ENCODE assay signal across 8 cellular contexts in the genomic region with DNA sequence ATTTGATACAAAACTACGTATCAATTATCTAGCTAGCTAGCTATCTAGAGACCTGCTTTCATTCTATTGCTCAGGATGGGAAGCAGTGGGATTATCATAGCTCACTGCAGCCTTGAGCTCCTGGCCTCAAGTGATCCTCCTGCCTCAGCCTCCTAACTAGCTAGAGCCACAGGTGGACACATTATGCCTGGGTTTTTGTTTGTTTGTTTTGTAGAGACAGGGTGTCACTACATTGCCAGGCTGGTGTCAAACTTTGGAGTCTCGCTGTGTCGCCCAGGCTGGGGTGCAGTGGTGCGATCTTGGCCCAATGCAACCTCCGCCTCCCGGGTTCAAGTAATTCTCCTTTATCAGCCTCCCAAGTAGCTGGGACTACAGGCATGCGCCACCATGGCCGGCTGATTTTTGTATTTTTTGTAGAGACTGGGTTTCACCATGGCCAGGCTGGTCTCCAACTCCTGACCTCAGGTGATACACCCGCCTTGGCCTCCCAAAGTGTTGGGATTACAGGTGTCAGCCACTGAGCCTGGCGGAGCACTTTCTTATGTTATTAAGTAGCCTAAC.
DNase-seq lines count a peak whose midpoint lies in the region; ATAC-seq and TF ChIP-seq lines count a peak whose summit lies in the region.
"Not testable (repeated sequence)": the region's sequence is repeated elsewhere in the genome, so short reads cannot be mapped to it uniquely, and the experiment has no call there.

No MANE protein-coding gene starts in this region.

- ATAC-seq in CD4-positive, alpha-beta T cell (ENCODE audit: poor library complexity); activated CD4-positive, alpha-beta T cell treated with anti-CD3 and anti-CD28 coated beads for 36 hours; activated T-cell treated with anti-CD3 and anti-CD28 coated beads, Interleukin-2, amount 50 U/mL, for 4 hours; right lobe of liver: not testable (repeated sequence)

- not testable (repeated sequence) for TF ChIP-seq EP300 in transverse colon (IDR thresholded peaks at IDR 0.05; ENCODE audit: low read depth)

- not testable (repeated sequence) for H3K36me3 ChIP-seq in Karpas-422 (ENCODE audit: insufficient read depth, low read length); right lobe of liver; transverse colon

- H3K79me2 ChIP-seq in Karpas-422 (ENCODE audit: low read length), result peaks cover 23% of the 10 kb centered on the region

- TF ChIP-seq POLR2A in right lobe of liver (IDR thresholded peaks at IDR 0.05); transverse colon (IDR thresholded peaks at IDR 0.05): not testable (repeated sequence)

- not testable (repeated sequence) for H3K4me1 Mint-ChIP-seq in CD4-positive, alpha-beta T cell (ENCODE audit: low read depth); activated CD4-positive, alpha-beta T cell treated with anti-CD3 and anti-CD28 coated beads for 36 hours; activated T-cell treated with anti-CD3 and anti-CD28 coated beads, Interleukin-2, amount 50 U/mL, for 4 hours (ENCODE audit: low read depth); chondrocyte (ENCODE audit: low read depth); osteocyte (ENCODE audit: unreplicated experiment)

- DNase-seq in CD4-positive, alpha-beta T cell, result peak in 1 of 10 experiments; percentile 0
- not testable (repeated sequence) for DNase-seq in Karpas-422; activated CD4-positive, alpha-beta T cell treated with anti-CD3 and anti-CD28 coated beads for 36 hours; activated T-cell treated with anti-CD3 and anti-CD28 coated beads, Interleukin-2, amount 50 U/mL, for 4 hours; chondrocyte (ENCODE audit: low spot score); osteocyte (ENCODE audit: extremely low spot score, unreplicated experiment)
- DNase-seq in right lobe of liver (peak in 2 of 3 donors; percentile 39 to 46), transverse colon (peak; percentile 7)

- not testable (repeated sequence) for H2AFZ ChIP-seq in Karpas-422 (ENCODE audit: low read length)

- H3K4me3 ChIP-seq in Karpas-422 (ENCODE audit: low read length), result peak overlapping the region; percentile 70; the same call in 1 of the 2 replicates
- not testable (repeated sequence) for H3K4me3 ChIP-seq in right lobe of liver, transverse colon

- not testable (repeated sequence) for H3K27ac ChIP-seq in CD4-positive, alpha-beta T cell (ENCODE audit: low read depth, low read length); Karpas-422 (ENCODE audit: low read length); right lobe of liver; transverse colon

- not testable (repeated sequence) for H3K9me3 ChIP-seq in CD4-positive, alpha-beta T cell (ENCODE audit: control insufficient read depth, low read length); Karpas-422 (ENCODE audit: low read length); right lobe of liver; transverse colon

- intact Hi-C loops in CD4-positive, alpha-beta T cell (cut with DNase I, micrococcal nuclease), result loop anchor here (10.0 kb wide), 2 partner anchors 343 to 363 kb away; a partner anchor contains a TSS
- intact Hi-C loops in activated CD4-positive, alpha-beta T cell treated with anti-CD3 and anti-CD28 coated beads for 36 hours (cut with DNase I, micrococcal nuclease), result loop anchor here (5.0 to 10.0 kb wide), 3 partner anchors 191 to 1347 kb away; a partner anchor contains a TSS
- intact Hi-C loops in right lobe of liver (cut with DNase I); transverse colon (cut with DNase I; ENCODE audit: low total_unique reads): not testable (repeated sequence)

- POLR2A ChIA-PET in CD4-positive, alpha-beta T cell (lab: Charles Lee); activated CD4-positive, alpha-beta T cell treated with anti-CD3 and anti-CD28 coated beads for 36 hours (lab: Charles Lee): not testable (repeated sequence)

- not testable (repeated sequence) for H3K27me3 Mint-ChIP-seq in CD4-positive, alpha-beta T cell; activated CD4-positive, alpha-beta T cell treated with anti-CD3 and anti-CD28 coated beads for 36 hours; activated T-cell treated with anti-CD3 and anti-CD28 coated beads, Interleukin-2, amount 50 U/mL, for 4 hours (ENCODE audit: low read depth); chondrocyte (ENCODE audit: low read depth); osteocyte (ENCODE audit: unreplicated experiment)

- in situ Hi-C loops in transverse colon (cut with MboI; ENCODE audit: low pct_ligation_motif_present in 1 of 4, low pct_unique_long_range_greater_than_20kb in 1 of 4, low sequenced_read_pairs in 3 of 4), result not testable (repeated sequence)

- TF ChIP-seq CTCF in CD4-positive, alpha-beta T cell (IDR thresholded peaks at IDR 0.05); chondrocyte (IDR thresholded peaks at IDR 0.05); right lobe of liver (IDR thresholded peaks at IDR 0.05); osteocyte (IDR thresholded peaks at IDR 0.05); transverse colon (IDR thresholded peaks at IDR 0.05): not testable (repeated sequence)

- H3K9ac ChIP-seq in Karpas-422 (ENCODE audit: low read length), result not testable (repeated sequence)

- H3K4me2 ChIP-seq in Karpas-422 (ENCODE audit: low read depth, low read length, poor library complexity, severe bottlenecking), result peak overlapping the region; percentile 45

- H3K9me2 ChIP-seq in Karpas-422 (replicated peaks; ENCODE audit: insufficient read depth, low read length), result not testable (repeated sequence)

- not testable (repeated sequence) for H3K9me3 Mint-ChIP-seq in CD4-positive, alpha-beta T cell; activated CD4-positive, alpha-beta T cell treated with anti-CD3 and anti-CD28 coated beads for 36 hours (ENCODE audit: low read depth); activated T-cell treated with anti-CD3 and anti-CD28 coated beads, Interleukin-2, amount 50 U/mL, for 4 hours; chondrocyte (ENCODE audit: low read depth); osteocyte (ENCODE audit: unreplicated experiment)

- not testable (repeated sequence) for H3K4me3 Mint-ChIP-seq in CD4-positive, alpha-beta T cell
- peak overlapping the region; percentile 96 for H3K4me3 Mint-ChIP-seq in activated CD4-positive, alpha-beta T cell treated with anti-CD3 and anti-CD28 coated beads for 36 hours
- peak overlapping the region; percentile 38 for H3K4me3 Mint-ChIP-seq in activated T-cell treated with anti-CD3 and anti-CD28 coated beads, Interleukin-2, amount 50 U/mL, for 4 hours
- H3K4me3 Mint-ChIP-seq in chondrocyte (ENCODE audit: unreplicated experiment) (peak overlapping the region; percentile 12), osteocyte (ENCODE audit: unreplicated experiment) (peak overlapping the region; percentile 10)

- not testable (repeated sequence) for H4K20me1 ChIP-seq in Karpas-422 (ENCODE audit: insufficient read depth, low read depth, low read length)

- 100% methylated on average over 8 of the region's 10 CpGs for whole genome bisulfite sequencing in right lobe of liver (ENCODE audit: insufficient coverage, low coverage, low lambda C conversion rate, missing lambda C conversion rate)
- whole genome bisulfite sequencing in transverse colon (ENCODE audit: low coverage in 1 of 2), 2 donors, result 98 to 100% methylated on average over 2 to 9 of the region's 10 CpGs

- H3K27me3 ChIP-seq in CD4-positive, alpha-beta T cell (ENCODE audit: control insufficient read depth, insufficient read depth, low read length); Karpas-422 (ENCODE audit: low read length); right lobe of liver; transverse colon: not testable (repeated sequence)

- not testable (repeated sequence) for H3K4me1 ChIP-seq in Karpas-422 (ENCODE audit: low read length); right lobe of liver; transverse colon

- H3K27ac Mint-ChIP-seq in CD4-positive, alpha-beta T cell, result peak overlapping the region; percentile 51
- H3K27ac Mint-ChIP-seq in activated CD4-positive, alpha-beta T cell treated with anti-CD3 and anti-CD28 coated beads for 36 hours; chondrocyte (ENCODE audit: unreplicated experiment); osteocyte (ENCODE audit: unreplicated experiment): not testable (repeated sequence)

- H3K36me3 Mint-ChIP-seq in CD4-positive, alpha-beta T cell (ENCODE audit: low read depth), result peaks cover 10% of the 10 kb centered on the region
- not testable (repeated sequence) for H3K36me3 Mint-ChIP-seq in activated CD4-positive, alpha-beta T cell treated with anti-CD3 and anti-CD28 coated beads for 36 hours (ENCODE audit: low read depth); activated T-cell treated with anti-CD3 and anti-CD28 coated beads, Interleukin-2, amount 50 U/mL, for 4 hours (ENCODE audit: insufficient read depth); chondrocyte (ENCODE audit: low read depth); osteocyte (ENCODE audit: unreplicated experiment)

- CTCF ChIA-PET in CD4-positive, alpha-beta T cell (lab: Charles Lee); activated CD4-positive, alpha-beta T cell treated with anti-CD3 and anti-CD28 coated beads for 36 hours (lab: Charles Lee): not testable (repeated sequence)
